Comparison of ENCODE assay signal across 1 cellular context in the genomic region with DNA sequence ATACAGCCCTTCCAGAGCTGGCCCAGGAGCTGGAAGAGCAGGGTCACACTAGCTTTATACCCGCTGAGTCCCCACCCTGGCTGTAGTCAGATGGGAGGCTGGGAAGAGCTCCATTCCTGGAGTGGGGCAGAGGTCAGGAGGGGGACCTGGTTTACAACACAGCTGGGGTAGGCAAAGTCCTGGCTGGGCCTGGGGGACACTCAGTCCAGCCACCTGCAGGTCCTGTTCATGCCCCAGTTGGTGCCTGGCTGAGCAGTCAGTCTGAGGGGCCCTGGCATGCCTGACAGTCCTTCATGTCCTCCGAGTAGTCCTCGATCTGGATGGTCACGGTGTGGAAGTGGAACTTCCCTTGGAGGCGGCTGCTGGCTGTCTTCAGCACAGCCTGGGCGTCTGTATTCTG.
TF ChIP-seq lines count a peak whose summit lies in the region.

No MANE protein-coding gene starts in this region.

TF ChIP-seq in K562, 482 proteins besides CTCF, POLR2A, EP300 and RAD21:
- TF ChIP-seq, protein P1, sequence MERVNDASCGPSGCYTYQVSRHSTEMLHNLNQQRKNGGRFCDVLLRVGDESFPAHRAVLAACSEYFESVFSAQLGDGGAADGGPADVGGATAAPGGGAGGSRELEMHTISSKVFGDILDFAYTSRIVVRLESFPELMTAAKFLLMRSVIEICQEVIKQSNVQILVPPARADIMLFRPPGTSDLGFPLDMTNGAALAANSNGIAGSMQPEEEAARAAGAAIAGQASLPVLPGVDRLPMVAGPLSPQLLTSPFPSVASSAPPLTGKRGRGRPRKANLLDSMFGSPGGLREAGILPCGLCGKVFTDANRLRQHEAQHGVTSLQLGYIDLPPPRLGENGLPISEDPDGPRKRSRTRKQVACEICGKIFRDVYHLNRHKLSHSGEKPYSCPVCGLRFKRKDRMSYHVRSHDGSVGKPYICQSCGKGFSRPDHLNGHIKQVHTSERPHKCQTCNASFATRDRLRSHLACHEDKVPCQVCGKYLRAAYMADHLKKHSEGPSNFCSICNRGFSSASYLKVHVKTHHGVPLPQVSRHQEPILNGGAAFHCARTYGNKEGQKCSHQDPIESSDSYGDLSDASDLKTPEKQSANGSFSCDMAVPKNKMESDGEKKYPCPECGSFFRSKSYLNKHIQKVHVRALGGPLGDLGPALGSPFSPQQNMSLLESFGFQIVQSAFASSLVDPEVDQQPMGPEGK (CRISPR knock-in tag; IDR thresholded peaks at IDR 0.05; ENCODE audit: borderline replicate concordance): no peak
- TF ChIP-seq, protein P2, sequence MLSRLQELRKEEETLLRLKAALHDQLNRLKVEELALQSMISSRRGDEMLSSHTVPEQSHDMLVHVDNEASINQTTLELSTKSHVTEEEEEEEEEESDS (CRISPR knock-in tag; IDR thresholded peaks at IDR 0.05): no peak
- TF ChIP-seq STAG1 (CRISPR knock-in tag; IDR thresholded peaks at IDR 0.05; ENCODE audit: borderline replicate concordance): 0 out of 2 replicates have a peak, but pooled peaks have one; percentile 9
